1 cellular context compared by ENCODE assay signal in genomic region chr11:62854013-62854824, GRCh38.
TF ChIP-seq lines count a peak whose summit lies in the region.

No MANE protein-coding gene starts in this region.

TF ChIP-seq in SK-N-SH treated with all-trans-retinoic acid at 6 μM for 48 hours, 23 proteins besides CTCF, POLR2A, EP300 and RAD21 (continued from another document):
- TF ChIP-seq TSHZ2 (CRISPR knock-in tag; IDR thresholded peaks at IDR 0.05) (no peak), PPARA (CRISPR knock-in tag; IDR thresholded peaks at IDR 0.05; ENCODE audit: borderline replicate concordance) (no peak), ZC3H10 (CRISPR knock-in tag; IDR thresholded peaks at IDR 0.05) (no peak), CSRNP3 (CRISPR knock-in tag; IDR thresholded peaks at IDR 0.05) (no peak), POU6F1 (CRISPR knock-in tag; IDR thresholded peaks at IDR 0.05; ENCODE audit: borderline replicate concordance, low read depth) (no peak), ZNF565 (CRISPR knock-in tag; conservative IDR thresholded peaks at IDR 0.05; ENCODE audit: low read depth) (no peak), RARB (CRISPR knock-in tag; IDR thresholded peaks at IDR 0.05) (no peak)
